Comparison of ENCODE assay signal across 8 cellular contexts in genomic region chr1:235649722-235650163, GRCh38. TPM values are rescaled to one million over a fixed set of nuclear protein-coding genes. Genes with fewer than 3 reads are reported as not detected.
A peak's percentile ranks its signal among the peaks of the same experiment; 100 is the strongest.
DNase-seq lines count a peak whose midpoint lies in the region; ATAC-seq and TF ChIP-seq lines count a peak whose summit lies in the region.

Gene GNG4 (minus strand): TSS chr1:235649784. CDS start chr1:235583838, 65,946 bp downstream.

- H3K36me3 Mint-ChIP-seq in activated T-helper 2 cell treated with anti-CD3 and anti-CD28 coated beads, Interferon-gamma antibody, Interleukin-2, Interleukin-4, amounts not matched to agents 10 μg/mL and 5 μg/mL and 100 μg/mL, durations not matched to agents 14 hours and 24 hours and 36 hours (ENCODE audit: low read depth): peaks cover 42% of the 10 kb centered on the region
- H3K36me3 Mint-ChIP-seq in stimulated activated effector memory CD8-positive, alpha-beta T cell treated with anti-CD3 and anti-CD28 coated beads, Interleukin-12 subunit alpha, Interleukin-12 subunit beta, amount 100 ng/mL, for 72 hours: peaks cover 7% of the 10 kb centered on the region

- peak within 1 kb of the TSS; percentile 27 to 65 (median 48) for H3K4me3 ChIP-seq in heart left ventricle
- H3K4me3 ChIP-seq in iPS-15b (ENCODE audit: low read depth, low read length): peak within 1 kb of the TSS; percentile 46

- peak within 1 kb of the TSS; percentile 93 for H3K4me3 Mint-ChIP-seq in activated T-helper 2 cell treated with anti-CD3 and anti-CD28 coated beads, Interferon-gamma antibody, Interleukin-2, Interleukin-4, amounts not matched to agents 10 μg/mL and 5 μg/mL and 100 μg/mL, durations not matched to agents 14 hours and 24 hours and 36 hours (ENCODE audit: low read depth)
- peak within 1 kb of the TSS; percentile 68 for H3K4me3 Mint-ChIP-seq in stimulated activated effector memory CD8-positive, alpha-beta T cell treated with anti-CD3 and anti-CD28 coated beads, Interleukin-12 subunit alpha, Interleukin-12 subunit beta, amount 100 ng/mL, for 72 hours

- H3K9me3 ChIP-seq in heart left ventricle: no peaks in the 10 kb centered on the region
- H3K9me3 ChIP-seq in iPS-15b (ENCODE audit: control insufficient read depth, insufficient read depth, low read length): no peaks in the 10 kb centered on the region

- H3K27ac ChIP-seq in heart left ventricle: no peak within 1 kb of the TSS

- peaks cover 42% of the 10 kb centered on the region for H3K4me1 Mint-ChIP-seq in activated T-helper 2 cell treated with anti-CD3 and anti-CD28 coated beads, Interferon-gamma antibody, Interleukin-2, Interleukin-4, amounts not matched to agents 10 μg/mL and 5 μg/mL and 100 μg/mL, durations not matched to agents 14 hours and 24 hours and 36 hours (ENCODE audit: low read depth)
- peaks cover 27% of the 10 kb centered on the region for H3K4me1 Mint-ChIP-seq in stimulated activated effector memory CD8-positive, alpha-beta T cell treated with anti-CD3 and anti-CD28 coated beads, Interleukin-12 subunit alpha, Interleukin-12 subunit beta, amount 100 ng/mL, for 72 hours

- no peak within 1 kb of the TSS for H3K9ac ChIP-seq in iPS-15b (ENCODE audit: low read depth, low read length)

- ATAC-seq in heart left ventricle (no peak), left ventricle myocardium superior (no peak)
- ATAC-seq in stimulated activated effector memory CD8-positive, alpha-beta T cell treated with anti-CD3 and anti-CD28 coated beads, Interleukin-12 subunit alpha, Interleukin-12 subunit beta, amount 100 ng/mL, for 72 hours: peak; percentile 5

- H3K36me3 ChIP-seq in heart left ventricle (no peaks in the 10 kb centered on the region), iPS-15b (ENCODE audit: control insufficient read depth, insufficient read depth, low read length) (no peaks in the 10 kb centered on the region)

- peak within 1 kb of the TSS; percentile 92 for H3K27ac Mint-ChIP-seq in activated T-helper 2 cell treated with anti-CD3 and anti-CD28 coated beads, Interferon-gamma antibody, Interleukin-2, Interleukin-4, amounts not matched to agents 10 μg/mL and 5 μg/mL and 100 μg/mL, durations not matched to agents 14 hours and 24 hours and 36 hours
- no peak within 1 kb of the TSS for H3K27ac Mint-ChIP-seq in stimulated activated effector memory CD8-positive, alpha-beta T cell treated with anti-CD3 and anti-CD28 coated beads, Interleukin-12 subunit alpha, Interleukin-12 subunit beta, amount 100 ng/mL, for 72 hours

- no peak for DNase-seq in heart left ventricle
- no peak for DNase-seq in left ventricle myocardium superior
- peak; percentile 23 for DNase-seq in NCI-H1105 (lab: John Stamatoyannopoulos, UW)
- DNase-seq in activated T-helper 2 cell treated with anti-CD3 and anti-CD28 coated beads, Interferon-gamma antibody, Interleukin-2, Interleukin-4, amounts not matched to agents 10 μg/mL and 5 μg/mL and 100 μg/mL, durations not matched to agents 14 hours and 24 hours and 36 hours (ENCODE audit: low spot score): no peak
- no peak for DNase-seq in stimulated activated effector memory CD8-positive, alpha-beta T cell treated with anti-CD3 and anti-CD28 coated beads, Interleukin-12 subunit alpha, Interleukin-12 subunit beta, amount 100 ng/mL, for 72 hours (ENCODE audit: low spot score in 2 of 2)
- no peak for DNase-seq in cerebellar cortex (ENCODE audit: low spot score)
- no peak for DNase-seq in G401 (ENCODE audit: low spot score)

- WGBS in heart left ventricle, 4 donors: 0 to 1% (median 0%) methylated on average over 7 to 67 of the region's 67 CpGs

- in situ Hi-C loops in G401 (cut with HindIII; ENCODE audit: low sequenced_read_pairs): no loop called here

- TF ChIP-seq POLR2A in heart left ventricle (IDR thresholded peaks at IDR 0.05): no peak

- H3K9me3 Mint-ChIP-seq in activated T-helper 2 cell treated with anti-CD3 and anti-CD28 coated beads, Interferon-gamma antibody, Interleukin-2, Interleukin-4, amounts not matched to agents 10 μg/mL and 5 μg/mL and 100 μg/mL, durations not matched to agents 14 hours and 24 hours and 36 hours: no peaks in the 10 kb centered on the region
- no peaks in the 10 kb centered on the region for H3K9me3 Mint-ChIP-seq in stimulated activated effector memory CD8-positive, alpha-beta T cell treated with anti-CD3 and anti-CD28 coated beads, Interleukin-12 subunit alpha, Interleukin-12 subunit beta, amount 100 ng/mL, for 72 hours

- H3K27me3 ChIP-seq in heart left ventricle (peaks cover 31 to 88% (median 68%) of the 10 kb centered on the region in 9 donors), iPS-15b (ENCODE audit: control insufficient read depth, insufficient read depth, low read length) (no peaks in the 10 kb centered on the region)

- peaks cover 51% of the 10 kb centered on the region for H3K27me3 Mint-ChIP-seq in activated T-helper 2 cell treated with anti-CD3 and anti-CD28 coated beads, Interferon-gamma antibody, Interleukin-2, Interleukin-4, amounts not matched to agents 10 μg/mL and 5 μg/mL and 100 μg/mL, durations not matched to agents 14 hours and 24 hours and 36 hours (ENCODE audit: low read depth)

- no peak for TF ChIP-seq CTCF in heart left ventricle (IDR thresholded peaks at IDR 0.05)

- H3K4me1 ChIP-seq in heart left ventricle (peaks cover 7 to 32% (median 20%) of the 10 kb centered on the region in 12 donors), iPS-15b (ENCODE audit: control insufficient read depth, insufficient read depth, low read length) (peaks cover 3% of the 10 kb centered on the region)

- intact Hi-C loops in heart left ventricle (cut with DNase I) (no loop called here), left ventricle myocardium superior (cut with micrococcal nuclease) (no loop called here)
- intact Hi-C loops in activated T-helper 2 cell treated with anti-CD3 and anti-CD28 coated beads, Interferon-gamma antibody, Interleukin-2, Interleukin-4, amounts not matched to agents 10 μg/mL and 5 μg/mL and 100 μg/mL, durations not matched to agents 14 hours and 24 hours and 36 hours (cut with micrococcal nuclease): loop anchor here (10.0 kb wide), 1 partner anchor 485 kb away; the partner anchor contains the start of gene RBM34

RNA-seq across cellular contexts. Expression of gene GNG4, which starts in this region (rescaled TPM):
- under 1 TPM in 2 of 9 donors, not detected in 7; 0.06 to 0.07 TPM for total RNA-seq in heart left ventricle
- not detected for polyA plus RNA-seq in heart left ventricle
- not detected for total RNA-seq in left ventricle myocardium superior
- 167 and 170 TPM in 2 replicates for total RNA-seq in activated T-helper 2 cell treated with anti-CD3 and anti-CD28 coated beads, Interferon-gamma antibody, Interleukin-2, Interleukin-4, amounts not matched to agents 10 μg/mL and 5 μg/mL and 100 μg/mL, durations not matched to agents 14 hours and 24 hours and 36 hours
- total RNA-seq in G401 (2014; rRNA removed; shearing (Covaris generic)): 3.4 and 7.5 TPM in 2 replicates

Comparison
In these comparisons a context has a peak if more than half of its experiments do, and no peak if none do; other contexts are left out.
1. RNA of gene GNG4 (total RNA-seq): 167 to 170 TPM in activated T-helper 2 cell treated with anti-CD3 and anti-CD28 coated beads, Interferon-gamma antibody, Interleukin-2, Interleukin-4, amounts not matched to agents 10 μg/mL and 5 μg/mL and 100 μg/mL, durations not matched to agents 14 hours and 24 hours and 36 hours; 3.4 to 7.5 TPM in G401, 0.06 to 0.07 TPM in heart left ventricle and not detected in left ventricle myocardium superior (single experiment); every median in the first group is over 10 times any median in the second.